ENCODE assay signal across 1 cellular context in genomic region chr2:172095146-172095904, GRCh38.
A peak's percentile ranks its signal among the peaks of the same experiment; 100 is the strongest.
TF ChIP-seq lines count a peak whose summit lies in the region.

No MANE protein-coding gene starts in this region.

TF ChIP-seq in HepG2, 621 proteins besides CTCF, POLR2A, EP300 and RAD21 (continues in another document):
- TF ChIP-seq ZBTB33 (CRISPR knock-in tag; IDR thresholded peaks at IDR 0.05) (0 out of 2 replicates have a peak, but pooled peaks have one; percentile 2), U2AF1 (optimal IDR thresholded peaks at IDR 0.05; ENCODE audit: low read depth, low read length) (no peak), CEBPB (IDR thresholded peaks at IDR 0.05; ENCODE audit: borderline replicate concordance, low read depth, low read length) (no peak), ZNF782 (CRISPR knock-in tag; IDR thresholded peaks at IDR 0.05; ENCODE audit: borderline replicate concordance) (0 out of 2 replicates have a peak, but pooled peaks have one; percentile 42), MED1 (CRISPR knock-in tag; IDR thresholded peaks at IDR 0.05) (no peak), ZNF614 (CRISPR knock-in tag; IDR thresholded peaks at IDR 0.05; ENCODE audit: borderline replicate concordance) (no peak), ZFP91 (CRISPR knock-in tag; IDR thresholded peaks at IDR 0.05; ENCODE audit: borderline replicate concordance) (peak; percentile 75; the same call in 1 of the 2 replicates), ZNF674 (CRISPR knock-in tag; IDR thresholded peaks at IDR 0.05; ENCODE audit: low read depth) (no peak), HNRNPUL1 (IDR thresholded peaks at IDR 0.05; ENCODE audit: low read depth, low read length) (no peak), HNF1B (CRISPR knock-in tag; IDR thresholded peaks at IDR 0.05) (peak; percentile 44; the same call in 1 of the 2 replicates), TBX2 (CRISPR knock-in tag; IDR thresholded peaks at IDR 0.05; ENCODE audit: borderline replicate concordance) (peak; percentile 28), ZBTB42 (CRISPR knock-in tag; IDR thresholded peaks at IDR 0.05) (no peak), TBP (CRISPR knock-in tag; IDR thresholded peaks at IDR 0.05) (no peak), ZBTB40 (IDR thresholded peaks at IDR 0.05) (no peak), ZBTB40 (CRISPR knock-in tag; IDR thresholded peaks at IDR 0.05) (no peak), GLI4 (CRISPR knock-in tag; IDR thresholded peaks at IDR 0.05; ENCODE audit: borderline replicate concordance) (no peak), TEAD3 (CRISPR knock-in tag; optimal IDR thresholded peaks at IDR 0.05; ENCODE audit: borderline replicate concordance) (no peak), DNMT1 (CRISPR knock-in tag; IDR thresholded peaks at IDR 0.05) (no peak), ZBTB43 (CRISPR knock-in tag; conservative IDR thresholded peaks at IDR 0.05) (no peak), KLF16 (CRISPR knock-in tag; IDR thresholded peaks at IDR 0.05) (0 out of 4 replicates have a peak, but pooled peaks of 1 of the 2 experiments have one; percentile 25), THRA (CRISPR knock-in tag; IDR thresholded peaks at IDR 0.05; ENCODE audit: borderline replicate concordance) (no peak), PHF8 (CRISPR knock-in tag; IDR thresholded peaks at IDR 0.05) (peak; percentile 53), THYN1 (CRISPR knock-in tag; IDR thresholded peaks at IDR 0.05; ENCODE audit: borderline replicate concordance, low read depth) (no peak), ZNF740 (CRISPR knock-in tag; IDR thresholded peaks at IDR 0.05) (peak; percentile 68; the same call in 1 of the 2 replicates), LBX2 (CRISPR knock-in tag; IDR thresholded peaks at IDR 0.05; ENCODE audit: borderline replicate concordance) (no peak), RARA (CRISPR knock-in tag; IDR thresholded peaks at IDR 0.05) (no peak), ZNF607 (CRISPR knock-in tag; IDR thresholded peaks at IDR 0.05; ENCODE audit: borderline replicate concordance) (no peak), ZNF224 (CRISPR knock-in tag; IDR thresholded peaks at IDR 0.05) (no peak), SIN3B (IDR thresholded peaks at IDR 0.05; ENCODE audit: low read length) (no peak), ZNF572 (CRISPR knock-in tag; IDR thresholded peaks at IDR 0.05) (0 out of 2 replicates have a peak, but pooled peaks have one; percentile 67), ZNF501 (CRISPR knock-in tag; IDR thresholded peaks at IDR 0.05) (peak; percentile 52; the same call in 1 of the 2 replicates), ZNF557 (CRISPR knock-in tag; IDR thresholded peaks at IDR 0.05) (no peak), SIX1 (CRISPR knock-in tag; IDR thresholded peaks at IDR 0.05; ENCODE audit: borderline replicate concordance) (no peak), ZMYM2 (CRISPR knock-in tag; IDR thresholded peaks at IDR 0.05) (0 out of 2 replicates have a peak, but pooled peaks have one; percentile 27), EEA1 (CRISPR knock-in tag; IDR thresholded peaks at IDR 0.05; ENCODE audit: borderline replicate concordance) (no peak), IKZF5 (CRISPR knock-in tag; IDR thresholded peaks at IDR 0.05) (no peak), ZNF333 (CRISPR knock-in tag; IDR thresholded peaks at IDR 0.05; ENCODE audit: borderline replicate concordance) (0 out of 2 replicates have a peak, but pooled peaks have one; percentile 27), DMTF1 (CRISPR knock-in tag; IDR thresholded peaks at IDR 0.05) (no peak), FIP1L1 (IDR thresholded peaks at IDR 0.05; ENCODE audit: borderline replicate concordance, insufficient read depth, low read depth, low read length) (no peak)
